Comparison of ENCODE assay signal across 8 cellular contexts in genomic region chr5:175729829-175730277, GRCh38.
DNase-seq lines count a peak whose midpoint lies in the region; ATAC-seq and TF ChIP-seq lines count a peak whose summit lies in the region.

No MANE protein-coding gene starts in this region.

- H3K9me3 Mint-ChIP-seq in CD4-positive, CD25-positive, alpha-beta regulatory T cell, result peaks cover 0 to 1% (median 0%) of the 10 kb centered on the region in 7 donors

- peak; percentile 80 to 86 (median 83) for DNase-seq in CD4-positive, CD25-positive, alpha-beta regulatory T cell
- DNase-seq in OCI-M1 (lab: John Stamatoyannopoulos, UW) (peak; percentile 89), activated T-cell treated with anti-CD3 and anti-CD28 coated beads for 1 hour (ENCODE audit: low read depth) (peak; percentile 97), epithelial cell of proximal tubule (ENCODE audit: low read depth) (peak; percentile 30), mucosa of descending colon (peak; percentile 85 to 95 (median 94))
- DNase-seq in stimulated activated CD8-positive, alpha-beta memory T cell treated with anti-CD3 and anti-CD28 coated beads, Interleukin-7, amount 100 ng/mL, for 1 hour (ENCODE audit: low read depth in 2 of 2), result peak; percentile 74 to 90

- no peaks in the 10 kb centered on the region for H3K36me3 ChIP-seq in CD4-positive, CD25-positive, alpha-beta regulatory T cell (ENCODE audit: control insufficient read depth, insufficient read depth, low read length)
- H3K36me3 ChIP-seq in mucosa of descending colon (ENCODE audit: low read depth), result no peaks in the 10 kb centered on the region

- H3K4me3 Mint-ChIP-seq in CD4-positive, CD25-positive, alpha-beta regulatory T cell, result no peak overlapping the region

- TF ChIP-seq RAD21 in Ishikawa (IDR thresholded peaks at IDR 0.05; ENCODE audit: low read depth), result peak; percentile 99

- H3K27me3 ChIP-seq in CD4-positive, CD25-positive, alpha-beta regulatory T cell (ENCODE audit: control insufficient read depth, insufficient read depth, low read length), result peaks cover 5% of the 10 kb centered on the region

- intact Hi-C loops in mucosa of descending colon (cut with DNase I, micrococcal nuclease), result no loop called here

- no peak overlapping the region for H3K27ac ChIP-seq in CD4-positive, CD25-positive, alpha-beta regulatory T cell (ENCODE audit: insufficient read depth, low read length, poor library complexity, severe bottlenecking)

- H3K4me1 ChIP-seq in CD4-positive, CD25-positive, alpha-beta regulatory T cell (ENCODE audit: control insufficient read depth, insufficient read depth, low read length, poor library complexity, severe bottlenecking), result peaks cover 8% of the 10 kb centered on the region
- H3K4me1 ChIP-seq in mucosa of descending colon (ENCODE audit: low read depth), result no peaks in the 10 kb centered on the region

- H3K4me1 Mint-ChIP-seq in CD4-positive, CD25-positive, alpha-beta regulatory T cell, result peaks cover 0 to 10% (median 5%) of the 10 kb centered on the region in 4 donors

- peaks cover 9% of the 10 kb centered on the region for H3K27me3 Mint-ChIP-seq in CD4-positive, CD25-positive, alpha-beta regulatory T cell

- no peak overlapping the region for H3K4me3 ChIP-seq in CD4-positive, CD25-positive, alpha-beta regulatory T cell (ENCODE audit: low read depth, low read length)
- H3K4me3 ChIP-seq in epithelial cell of proximal tubule (ENCODE audit: low read depth, low read length) (no peak overlapping the region), mucosa of descending colon (no peak overlapping the region)

- peak; percentile 72 to 80 for ATAC-seq in CD4-positive, CD25-positive, alpha-beta regulatory T cell (ENCODE audit: low read depth in 2 of 2)
- ATAC-seq in GM21360 (IDR thresholded peaks at IDR 0.05; ENCODE audit: unreplicated experiment) (peak; percentile 86), mucosa of descending colon (peak; percentile 96)

- H3K27ac Mint-ChIP-seq in CD4-positive, CD25-positive, alpha-beta regulatory T cell, result peak overlapping the region in 1 of 3 donors; percentile 10

- no peak for TF ChIP-seq EP300 in Ishikawa (IDR thresholded peaks at IDR 0.05; ENCODE audit: borderline replicate concordance)

- no peaks in the 10 kb centered on the region for H3K9me3 ChIP-seq in CD4-positive, CD25-positive, alpha-beta regulatory T cell (ENCODE audit: control insufficient read depth in 2 of 2, low read length in 2 of 2)
- no peaks in the 10 kb centered on the region for H3K9me3 ChIP-seq in mucosa of descending colon

- H3K36me3 Mint-ChIP-seq in CD4-positive, CD25-positive, alpha-beta regulatory T cell, result no peaks in the 10 kb centered on the region

- TF ChIP-seq CTCF in epithelial cell of proximal tubule (conservative IDR thresholded peaks at IDR 0.05; ENCODE audit: low read depth, low read length), result peak; percentile 97
- TF ChIP-seq CTCF in mucosa of descending colon (IDR thresholded peaks at IDR 0.05), result peak; percentile 80

TF ChIP-seq in Ishikawa, 13 proteins besides CTCF, POLR2A, EP300 and RAD21:
- TF ChIP-seq USF1 (IDR thresholded peaks at IDR 0.05), result no peak
- TF ChIP-seq TEAD4 (IDR thresholded peaks at IDR 0.05), result peak; percentile 58
- TF ChIP-seq TAF1 (IDR thresholded peaks at IDR 0.05; ENCODE audit: low read depth), result no peak
- no peak for TF ChIP-seq YY1 (IDR thresholded peaks at IDR 0.05; ENCODE audit: low read depth)
- TF ChIP-seq CEBPB (IDR thresholded peaks at IDR 0.05), result no peak
- TF ChIP-seq EGR1 (IDR thresholded peaks at IDR 0.05), result no peak
- TF ChIP-seq NFIC (IDR thresholded peaks at IDR 0.05), result no peak

Comparison
In these comparisons a context has a peak if more than half of its experiments do, and no peak if none do; other contexts are left out.
1. DNase-seq: peak in every context shown above with its lines; median percentile 97 in activated T-cell treated with anti-CD3 and anti-CD28 coated beads for 1 hour; 94 in mucosa of descending colon; 89 in OCI-M1; 83 in CD4-positive, CD25-positive, alpha-beta regulatory T cell; 82 in stimulated activated CD8-positive, alpha-beta memory T cell treated with anti-CD3 and anti-CD28 coated beads, Interleukin-7, amount 100 ng/mL, for 1 hour; 30 in epithelial cell of proximal tubule.